Comparison of ENCODE assay signal across 14 cellular contexts in genomic region chr9:42239445-42240260, GRCh38. TPM values are rescaled to one million over a fixed set of nuclear protein-coding genes. Genes with fewer than 3 reads are reported as not detected.
A peak's percentile ranks its signal among the peaks of the same experiment; 100 is the strongest.
DNase-seq lines count a peak whose midpoint lies in the region; ATAC-seq and TF ChIP-seq lines count a peak whose summit lies in the region.
"Not testable (repeated sequence)": the region's sequence is repeated elsewhere in the genome, so short reads cannot be mapped to it uniquely, and the experiment has no call there.
"Had no signal": no experiment of that assay in that cellular context is flagged by ENCODE, and none has a peak within 500 bp of the region (broad histone marks: within the 10 kb centered on the region; RNA-seq: fewer than 3 reads in every experiment).

No MANE protein-coding gene starts in this region.

- H4K5ac ChIP-seq in mesendoderm (ENCODE audit: low read length) = not testable (repeated sequence)

- H3K79me1 ChIP-seq in mesendoderm (ENCODE audit: low read length) = not testable (repeated sequence)

- H2BK5ac ChIP-seq in mesendoderm (ENCODE audit: low read length) = not testable (repeated sequence)

- peak; percentile 3 for ATAC-seq in left ventricle myocardium superior

- H2AK5ac ChIP-seq in mesendoderm (ENCODE audit: low read length) = not testable (repeated sequence)

- not testable (repeated sequence) for H3K4me3 ChIP-seq in cardiac fibroblast (replicated peaks in 1 of 2; ENCODE audit: low read depth in 2 of 2, low read length in 2 of 2); fibroblast of pulmonary artery (replicated peaks; ENCODE audit: low read depth, low read length); mesendoderm (ENCODE audit: low read length)

- H3K9ac ChIP-seq in mesendoderm (ENCODE audit: low read length) = not testable (repeated sequence)

- not testable (repeated sequence) for H2BK120ac ChIP-seq in mesendoderm (ENCODE audit: low read depth, low read length)

- not testable (repeated sequence) for H4K8ac ChIP-seq in mesendoderm (ENCODE audit: low read depth, low read length)

- not testable (repeated sequence) for H3K27ac ChIP-seq in mesendoderm (ENCODE audit: low read depth, low read length)

- not testable (repeated sequence) for H3K36me3 ChIP-seq in mesendoderm (ENCODE audit: control insufficient read depth, insufficient read depth, low read length)

- H3K56ac ChIP-seq in mesendoderm (ENCODE audit: low read length) = not testable (repeated sequence)

- H3K4me2 ChIP-seq in mesendoderm (ENCODE audit: low read length) = not testable (repeated sequence)

- no CpG with 5 or more reads among the region's 1 CpG for WGBS in mesendoderm (ENCODE audit: extremely low coverage, insufficient coverage, low lambda C conversion rate)

- H3K23ac ChIP-seq in mesendoderm (ENCODE audit: low read length) = not testable (repeated sequence)

- TF ChIP-seq CTCF in cardiac fibroblast (IDR thresholded peaks at IDR 0.05; ENCODE audit: low read depth, low read length); fibroblast of pulmonary artery (IDR thresholded peaks at IDR 0.05; ENCODE audit: low read length, missing control alignments): not testable (repeated sequence)

- in situ Hi-C loops in Caki2 (cut with HindIII; ENCODE audit: low pct_unique_long_range_greater_than_20kb, low sequenced_read_pairs) = not testable (repeated sequence)

- H3K4ac ChIP-seq in mesendoderm (ENCODE audit: low read depth, low read length) = not testable (repeated sequence)

- not testable (repeated sequence) for H3K27me3 ChIP-seq in mesendoderm (ENCODE audit: insufficient read depth, low read length, poor library complexity)

- DNase-seq in Caki2 (ENCODE audit: low read depth) = peak; percentile 33
- peak; percentile 1 for DNase-seq in LHCN-M2 (ENCODE audit: low read depth)
- DNase-seq in astrocyte of the hippocampus (ENCODE audit: low read depth, low spot score) = peak; percentile 7
- DNase-seq in cardiac fibroblast (ENCODE audit: low read depth in 2 of 2) = peak; percentile 28
- peak; percentile 14 for DNase-seq in fibroblast of pulmonary artery (ENCODE audit: low read depth)
- not testable (repeated sequence) for DNase-seq in left ventricle myocardium superior
- peak; percentile 13 for DNase-seq in mesendoderm
- DNase-seq in renal cortical epithelial cell (ENCODE audit: low read depth) = peak; percentile 84

- not testable (repeated sequence) for H3K18ac ChIP-seq in mesendoderm (ENCODE audit: low read length)

- H3K4me1 ChIP-seq in mesendoderm (ENCODE audit: control insufficient read depth, low read depth, low read length) = not testable (repeated sequence)

- not testable (repeated sequence) for H3K79me2 ChIP-seq in mesendoderm (ENCODE audit: control insufficient read depth, insufficient read depth, low read length)

- H2BK15ac ChIP-seq in mesendoderm (replicated peaks; ENCODE audit: low read depth) = not testable (repeated sequence)

- intact Hi-C loops in left ventricle myocardium superior (cut with micrococcal nuclease) = not testable (repeated sequence)

RNA-seq across cellular contexts. Expression of gene SPATA31A6, which starts 56.2 kb away (rescaled TPM):
- not detected in 2 replicates for total RNA-seq in Caki2 (2014; rRNA removed; shearing (Covaris generic); ENCODE audit: low replicate concordance)
- not detected in 2 replicates for total RNA-seq in LHCN-M2 (2014; rRNA removed)
- not detected for polyA plus RNA-seq in LHCN-M2 (2012)
- total RNA-seq in left ventricle myocardium superior = not detected
- polyA plus RNA-seq in mesendoderm (2013, experiment 1 of 2) = 0.03 TPM
- polyA plus RNA-seq in mesendoderm (2013, experiment 2 of 2) = 0.03 TPM
- total RNA-seq in renal cortical epithelial cell = not detected in 2 replicates
- total RNA-seq: Daoy, G401, PC-3, Right ventricle myocardium inferior, SJSA1 had no signal
- polyA plus RNA-seq: BJ had no signal
